Comparison of ENCODE assay signal across 2 cellular contexts in genomic region chr5:132765311-132766019, GRCh38.
A peak's percentile ranks its signal among the peaks of the same experiment; 100 is the strongest.
TF ChIP-seq lines count a peak whose summit lies in the region.

No MANE protein-coding gene starts in this region.

TF ChIP-seq in IMR-90, 13 proteins besides CTCF, POLR2A, EP300 and RAD21:
- TF ChIP-seq MAFK (IDR thresholded peaks at IDR 0.05; ENCODE audit: low read depth, low read length) (no peak), CEBPB (IDR thresholded peaks at IDR 0.05; ENCODE audit: low read depth, low read length) (no peak), CHD1 (IDR thresholded peaks at IDR 0.05; ENCODE audit: low read depth, low read length) (no peak), MAZ (IDR thresholded peaks at IDR 0.05; ENCODE audit: borderline replicate concordance, low read depth, low read length) (no peak), SMC3 (IDR thresholded peaks at IDR 0.05; ENCODE audit: low read depth, low read length) (no peak), RFX5 (IDR thresholded peaks at IDR 0.05; ENCODE audit: low read depth, low read length) (no peak), ELK1 (IDR thresholded peaks at IDR 0.05; ENCODE audit: borderline replicate concordance, low read depth, low read length) (no peak), NFE2L2 (IDR thresholded peaks at IDR 0.05; ENCODE audit: low read depth, low read length) (no peak), MXI1 (IDR thresholded peaks at IDR 0.05; ENCODE audit: borderline replicate concordance, low read depth, low read length) (no peak), USF2 (IDR thresholded peaks at IDR 0.05; ENCODE audit: low read depth, low read length) (no peak), BHLHE40 (IDR thresholded peaks at IDR 0.05; ENCODE audit: low read depth, low read length) (no peak), RCOR1 (IDR thresholded peaks at IDR 0.05; ENCODE audit: insufficient replicate concordance, low read length) (no peak), FOS (IDR thresholded peaks at IDR 0.05; ENCODE audit: low read depth, low read length) (no peak)

TF ChIP-seq in K562, 482 proteins besides CTCF, POLR2A, EP300 and RAD21:
- no peak for TF ChIP-seq TCF7 (IDR thresholded peaks at IDR 0.05; ENCODE audit: borderline replicate concordance)
- no peak for TF ChIP-seq CHD1 (IDR thresholded peaks at IDR 0.05; ENCODE audit: low read length)
- TF ChIP-seq REST (CRISPR knock-in tag; IDR thresholded peaks at IDR 0.05; ENCODE audit: low read depth) = no peak
- peak; percentile 14; the same call in 1 of the 2 replicates for TF ChIP-seq POLR2G (IDR thresholded peaks at IDR 0.05; ENCODE audit: low read depth, low read length)
